20 cellular contexts compared by ENCODE assay signal in the genomic region with DNA sequence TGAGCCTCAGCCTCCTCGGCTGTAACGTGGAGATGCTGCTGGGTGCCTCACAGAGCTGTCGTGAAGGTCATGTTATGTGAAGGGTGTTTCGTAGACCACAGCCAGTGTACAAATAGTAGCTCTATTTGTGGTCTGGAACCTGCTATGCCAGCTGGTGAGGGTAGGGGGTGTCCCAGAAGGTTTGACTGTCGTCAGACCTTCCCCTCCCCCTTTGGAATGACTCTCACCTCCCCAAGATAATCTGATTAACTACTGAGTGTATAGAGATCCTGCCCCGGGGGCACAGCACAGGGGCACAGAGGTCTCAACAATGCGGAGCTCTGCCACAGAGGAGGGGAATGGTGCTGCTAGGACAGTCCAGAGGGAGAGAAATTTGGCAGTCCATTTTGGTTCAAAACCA.
DNase-seq lines count a peak whose midpoint lies in the region; ATAC-seq lines count a peak whose summit lies in the region.
"Had no signal": no experiment of that assay in that cellular context is flagged by ENCODE, and none has a peak within 500 bp of the region (broad histone marks: within the 10 kb centered on the region; RNA-seq: fewer than 3 reads in every experiment).

No MANE protein-coding gene starts in this region.

- no peak overlapping the region for H3K4me3 ChIP-seq in subcutaneous abdominal adipose tissue (ENCODE audit: low read depth in 1 of 5, low read length in 5 of 5)
- H3K4me3 ChIP-seq: body of pancreas, right atrium auricular region, tibial artery had no signal

- peak; percentile 30 for ATAC-seq in stimulated activated naive CD8-positive, alpha-beta T cell treated with anti-CD3 and anti-CD28 coated beads, Interleukin-15, Interleukin-2, amounts not matched to agents 100 U/mL and 50 U/mL, for 24 hours
- ATAC-seq in stimulated activated naive CD8-positive, alpha-beta T cell treated with anti-CD3 and anti-CD28 coated beads, Interleukin-15, amount 100 ng/mL, for 72 hours: no peak
- ATAC-seq in GM21423 (IDR thresholded peaks at IDR 0.05; ENCODE audit: unreplicated experiment) (no peak), HG02884 (IDR thresholded peaks at IDR 0.05; ENCODE audit: unreplicated experiment) (no peak)
- ATAC-seq: body of pancreas; stimulated activated effector memory CD8-positive, alpha-beta T cell treated with anti-CD3 and anti-CD28 coated beads, Interleukin-12 subunit alpha, Interleukin-12 subunit beta, amount 100 ng/mL, for 72 hours had no signal

- H3K9ac ChIP-seq in subcutaneous abdominal adipose tissue (ENCODE audit: low read length in 5 of 5): peak overlapping the region in 1 of 5 donors; percentile 19

- H3K27me3 ChIP-seq in subcutaneous abdominal adipose tissue (ENCODE audit: control insufficient read depth in 5 of 5, insufficient read depth in 4 of 5, low read length in 5 of 5): no peaks in the 10 kb centered on the region
- H3K27me3 ChIP-seq: body of pancreas, right atrium auricular region, tibial artery had no signal

- H3K27ac ChIP-seq in subcutaneous abdominal adipose tissue (ENCODE audit: low read depth, low read length): peak overlapping the region; percentile 67
- H3K27ac ChIP-seq: body of pancreas, right atrium auricular region, tibial artery had no signal

- H3K4me1 Mint-ChIP-seq in stimulated activated naive CD8-positive, alpha-beta T cell treated with anti-CD3 and anti-CD28 coated beads, Interleukin-15, amount 100 ng/mL, for 72 hours: no peaks in the 10 kb centered on the region
- H3K4me1 Mint-ChIP-seq: stimulated activated effector memory CD8-positive, alpha-beta T cell treated with anti-CD3 and anti-CD28 coated beads, Interleukin-12 subunit alpha, Interleukin-12 subunit beta, amount 100 ng/mL, for 72 hours had no signal

- no peak overlapping the region for H3K4me3 Mint-ChIP-seq in stimulated activated naive CD8-positive, alpha-beta T cell treated with anti-CD3 and anti-CD28 coated beads, Interleukin-15, amount 100 ng/mL, for 72 hours
- H3K4me3 Mint-ChIP-seq: activated CD4-positive, alpha-beta memory T cell treated with anti-CD3 and anti-CD28 coated beads for 36 hours; activated naive CD8-positive, alpha-beta T cell; activated T-cell treated with anti-CD3 and anti-CD28 coated beads, Interleukin-2, amount 50 U/mL, for 24 hours; CD4-positive, alpha-beta memory T cell; stimulated activated effector memory CD8-positive, alpha-beta T cell treated with anti-CD3 and anti-CD28 coated beads, Interleukin-12 subunit alpha, Interleukin-12 subunit beta, amount 100 ng/mL, for 72 hours; T-helper 1 cell treated with Interleukin-12 subunit alpha and Interleukin-12 subunit beta and Interleukin-4 antibody, amounts not matched to agents 30 μg/mL and 1 μg/mL, for 36 hours had no signal

- no peaks in the 10 kb centered on the region for H3K9me3 Mint-ChIP-seq in stimulated activated naive CD8-positive, alpha-beta T cell treated with anti-CD3 and anti-CD28 coated beads, Interleukin-15, amount 100 ng/mL, for 72 hours
- H3K9me3 Mint-ChIP-seq: activated CD4-positive, alpha-beta memory T cell treated with anti-CD3 and anti-CD28 coated beads for 36 hours; activated T-cell treated with anti-CD3 and anti-CD28 coated beads, Interleukin-2, amount 50 U/mL, for 24 hours; CD4-positive, alpha-beta memory T cell; stimulated activated effector memory CD8-positive, alpha-beta T cell treated with anti-CD3 and anti-CD28 coated beads, Interleukin-12 subunit alpha, Interleukin-12 subunit beta, amount 100 ng/mL, for 72 hours; T-helper 1 cell treated with Interleukin-12 subunit alpha and Interleukin-12 subunit beta and Interleukin-4 antibody, amounts not matched to agents 30 μg/mL and 1 μg/mL, for 36 hours had no signal

- no peak for DNase-seq in stimulated activated naive CD8-positive, alpha-beta T cell treated with anti-CD3 and anti-CD28 coated beads, Interleukin-15, Interleukin-2, amounts not matched to agents 100 U/mL and 50 U/mL, for 24 hours
- DNase-seq in stimulated activated naive CD8-positive, alpha-beta T cell treated with anti-CD3 and anti-CD28 coated beads, Interleukin-15, amount 100 ng/mL, for 72 hours: no peak
- DNase-seq in NCI-H524 (lab: John Stamatoyannopoulos, UW) (peak; percentile 69 to 87), ecto neural progenitor cell (ENCODE audit: low spot score) (peak; percentile 69), amniotic stem cell (lab: John Stamatoyannopoulos, UW) (no peak)
- DNase-seq: activated CD4-positive, alpha-beta memory T cell treated with anti-CD3 and anti-CD28 coated beads for 36 hours; activated T-cell treated with anti-CD3 and anti-CD28 coated beads, Interleukin-2, amount 50 U/mL, for 24 hours; body of pancreas; CD4-positive, alpha-beta memory T cell; islet precursor cell; NCI-H345; SHP77 had no signal

- H3K4me1 ChIP-seq in subcutaneous abdominal adipose tissue (ENCODE audit: control insufficient read depth in 5 of 5, insufficient read depth in 5 of 5, low read length in 5 of 5): peaks cover 33 to 72% (median 58%) of the 10 kb centered on the region in 5 donors
- H3K4me1 ChIP-seq: body of pancreas had no signal

- H3K36me3 ChIP-seq in subcutaneous abdominal adipose tissue (ENCODE audit: control insufficient read depth in 5 of 5, insufficient read depth in 5 of 5, low read length in 5 of 5): no peaks in the 10 kb centered on the region
- H3K36me3 ChIP-seq: right atrium auricular region, tibial artery had no signal

- H3K9me3 ChIP-seq in subcutaneous abdominal adipose tissue (ENCODE audit: control insufficient read depth in 5 of 5, low read length in 5 of 5): no peaks in the 10 kb centered on the region
- H3K9me3 ChIP-seq: body of pancreas, right atrium auricular region, tibial artery had no signal

- no peaks in the 10 kb centered on the region for H3K27me3 Mint-ChIP-seq in stimulated activated naive CD8-positive, alpha-beta T cell treated with anti-CD3 and anti-CD28 coated beads, Interleukin-15, amount 100 ng/mL, for 72 hours
- H3K27me3 Mint-ChIP-seq: activated CD4-positive, alpha-beta memory T cell treated with anti-CD3 and anti-CD28 coated beads for 36 hours; activated naive CD8-positive, alpha-beta T cell had no signal

- H3K27ac Mint-ChIP-seq in stimulated activated naive CD8-positive, alpha-beta T cell treated with anti-CD3 and anti-CD28 coated beads, Interleukin-15, amount 100 ng/mL, for 72 hours: peak overlapping the region in 1 of 2 donors; percentile 20
- H3K27ac Mint-ChIP-seq: activated CD4-positive, alpha-beta memory T cell treated with anti-CD3 and anti-CD28 coated beads for 36 hours; activated naive CD8-positive, alpha-beta T cell; activated T-cell treated with anti-CD3 and anti-CD28 coated beads, Interleukin-2, amount 50 U/mL, for 24 hours; stimulated activated effector memory CD8-positive, alpha-beta T cell treated with anti-CD3 and anti-CD28 coated beads, Interleukin-12 subunit alpha, Interleukin-12 subunit beta, amount 100 ng/mL, for 72 hours; T-helper 1 cell treated with Interleukin-12 subunit alpha and Interleukin-12 subunit beta and Interleukin-4 antibody, amounts not matched to agents 30 μg/mL and 1 μg/mL, for 36 hours had no signal

Comparison
In these comparisons a context has a peak if more than half of its experiments do, and no peak if none do; other contexts are left out.
1. DNase-seq: peak in NCI-H524 (2 of 2) and ecto neural progenitor cell (single experiment); none in stimulated activated naive CD8-positive, alpha-beta T cell treated with anti-CD3 and anti-CD28 coated beads, Interleukin-15, Interleukin-2, amounts not matched to agents 100 U/mL and 50 U/mL, for 24 hours (single experiment), stimulated activated naive CD8-positive, alpha-beta T cell treated with anti-CD3 and anti-CD28 coated beads, Interleukin-15, amount 100 ng/mL, for 72 hours (0 of 2) and amniotic stem cell (single experiment).